ENCODE assay signal across 14 cellular contexts in genomic region chr17:29070308-29070707, GRCh38.
"Had no signal": no experiment of that assay in that cellular context is flagged by ENCODE, and none has a peak within 500 bp of the region (broad histone marks: within the 10 kb centered on the region; RNA-seq: fewer than 3 reads in every experiment).

No MANE protein-coding gene starts in this region.

- H3K4me1 Mint-ChIP-seq: activated B cell treated with CpG ODN at 0.5 μM for 24 hours had no signal

- H3K27ac ChIP-seq: neutrophil, parathyroid adenoma, sigmoid colon had no signal

- ATAC-seq: natural killer cell had no signal

- H3K27me3 Mint-ChIP-seq: activated B cell treated with CpG ODN at 0.5 μM for 24 hours; activated CD4-positive, alpha-beta memory T cell treated with anti-CD3 and anti-CD28 coated beads for 36 hours; activated naive CD8-positive, alpha-beta T cell had no signal

- H3K9me3 Mint-ChIP-seq: activated B cell treated with CpG ODN at 0.5 μM for 24 hours; activated CD4-positive, alpha-beta memory T cell treated with anti-CD3 and anti-CD28 coated beads for 36 hours; natural killer cell; T-helper 2 cell treated with Interferon-gamma antibody and Interleukin-4, amounts not matched to agents 5 μg/mL and 100 μg/mL, for 36 hours had no signal

- H3K4me3 Mint-ChIP-seq: activated B cell treated with CpG ODN at 0.5 μM for 24 hours; activated CD4-positive, alpha-beta memory T cell treated with anti-CD3 and anti-CD28 coated beads for 36 hours; activated naive CD8-positive, alpha-beta T cell; natural killer cell; T-helper 2 cell treated with Interferon-gamma antibody and Interleukin-4, amounts not matched to agents 5 μg/mL and 100 μg/mL, for 36 hours had no signal

- DNase-seq: activated B cell treated with CpG ODN at 0.5 μM for 24 hours; activated CD4-positive, alpha-beta memory T cell treated with anti-CD3 and anti-CD28 coated beads for 36 hours; activated CD4-positive, alpha-beta T cell treated with anti-CD3 and anti-CD28 coated beads for 4 hours; activated T-cell treated with anti-CD3 and anti-CD28 coated beads for 4 hours; glutamatergic neuron; mesenchymal stem cell; natural killer cell; sigmoid colon; stimulated activated CD4-positive, alpha-beta T cell treated with anti-CD3 and anti-CD28 coated beads, Interleukin-4, amount 100 ng/mL, for 4 hours; stimulated activated naive CD4-positive, alpha-beta T cell had no signal

- H3K27me3 ChIP-seq: neutrophil had no signal

- H3K9me3 ChIP-seq: neutrophil, sigmoid colon had no signal

- H3K4me3 ChIP-seq: sigmoid colon had no signal

- H3K27ac Mint-ChIP-seq: activated B cell treated with CpG ODN at 0.5 μM for 24 hours; activated CD4-positive, alpha-beta memory T cell treated with anti-CD3 and anti-CD28 coated beads for 36 hours; activated naive CD8-positive, alpha-beta T cell; natural killer cell; T-helper 2 cell treated with Interferon-gamma antibody and Interleukin-4, amounts not matched to agents 5 μg/mL and 100 μg/mL, for 36 hours had no signal

- H3K36me3 Mint-ChIP-seq: activated CD4-positive, alpha-beta memory T cell treated with anti-CD3 and anti-CD28 coated beads for 36 hours; activated naive CD8-positive, alpha-beta T cell; natural killer cell had no signal

- H3K4me1 ChIP-seq: parathyroid adenoma, sigmoid colon had no signal
